15 cellular contexts compared by ENCODE assay signal in genomic region chr2:127101756-127102463, GRCh38. TPM values are rescaled to one million over a fixed set of nuclear protein-coding genes. Genes with fewer than 3 reads are reported as not detected.
DNase-seq lines count a peak whose midpoint lies in the region; ATAC-seq and TF ChIP-seq lines count a peak whose summit lies in the region.
"Had no signal": no experiment of that assay in that cellular context is flagged by ENCODE, and none has a peak within 500 bp of the region (broad histone marks: within the 10 kb centered on the region; RNA-seq: fewer than 3 reads in every experiment).

No MANE protein-coding gene starts in this region.

- CTCF ChIA-PET in SK-N-SH (lab: Yijun Ruan, JAX) (interaction anchor here (1.3 to 1.9 kb wide), 2 partner anchors 33 to 72 kb away, joined by 4 to 6 read pairs; no protein-coding TSS in a partner anchor), GM10248 (lab: Yijun Ruan, JAX) (interaction anchor here (1.0 to 1.1 kb wide), 3 partner anchors 12 to 22 kb away, joined by 3 read pairs; no protein-coding TSS in a partner anchor)

- no peak overlapping the region; a peak in 1 of 4 replicates for H3K27ac ChIP-seq in SK-N-SH (ENCODE audit: low read depth in 2 of 2, low read length in 1 of 2)
- no peak overlapping the region for H3K27ac ChIP-seq in neuronal stem cell (replicated peaks; ENCODE audit: low read length)
- H3K27ac ChIP-seq in substantia nigra (ENCODE audit: low read depth, low read length, poor library complexity, severe bottlenecking) = peak overlapping the region; percentile 98

- H4K91ac ChIP-seq in neuronal stem cell (ENCODE audit: low read depth, low read length, poor library complexity) = no peak overlapping the region

- H2AFZ ChIP-seq in SK-N-SH (ENCODE audit: low read depth) = no peak overlapping the region
- no peak overlapping the region for H2AFZ ChIP-seq in neuronal stem cell (ENCODE audit: low read length)

- H3K4me2 ChIP-seq in SK-N-SH = no peak overlapping the region
- no peak overlapping the region for H3K4me2 ChIP-seq in neuronal stem cell (ENCODE audit: insufficient read depth, low read length, poor library complexity, severe bottlenecking)

- H3K9ac ChIP-seq in SK-N-SH (no peak overlapping the region), neuronal stem cell (ENCODE audit: low read depth, low read length, poor library complexity) (peak overlapping the region; percentile 34)

- WGBS in SK-N-SH (ENCODE audit: low lambda C conversion rate) = 80% methylated on average over 7 of the region's 10 CpGs
- WGBS in neuronal stem cell (ENCODE audit: extremely low coverage in 2 of 2, insufficient read length in 2 of 2, insufficient replicate concordance in 1 of 2), 2 donors = no CpG with 5 or more reads among the region's 10 CpGs

- no peak overlapping the region for H2BK120ac ChIP-seq in neuronal stem cell (ENCODE audit: low read depth, low read length)

- H2AK5ac ChIP-seq in neuronal stem cell (ENCODE audit: low read depth, low read length) = no peak overlapping the region

- TF ChIP-seq CTCF in SK-N-SH (IDR thresholded peaks at IDR 0.05) (no peak), brain (conservative IDR thresholded peaks at IDR 0.05) (no peak), GM10248 (IDR thresholded peaks at IDR 0.05; ENCODE audit: control extremely low read depth, extremely low read depth, low read depth, missing control alignments) (no peak)

- H4K20me1 ChIP-seq in SK-N-SH (ENCODE audit: insufficient read depth) = peaks cover 13% of the 10 kb centered on the region

- H3K9me3 ChIP-seq in SK-N-SH = no peaks in the 10 kb centered on the region
- H3K9me3 ChIP-seq in neuronal stem cell (replicated peaks in 1 of 2; ENCODE audit: control insufficient read depth in 2 of 2, insufficient read depth in 1 of 2, low read depth in 1 of 2, low read length in 2 of 2) = no peaks in the 10 kb centered on the region

- H3K4me3 Mint-ChIP-seq in brain = peak overlapping the region in 2 of 5 experiments; percentile 49 to 89
- H3K4me3 Mint-ChIP-seq: activated CD4-positive, alpha-beta T cell treated with anti-CD3 and anti-CD28 coated beads for 36 hours; activated naive CD8-positive, alpha-beta T cell treated with anti-CD3 and anti-CD28 coated beads, Interleukin-2, amount 50 U/mL, for 24 hours; activated T-helper 17 cell treated with anti-CD3 and anti-CD28 coated beads, Interleukin-2, amount 50 U/mL, for 72 hours; B cell; stimulated activated memory B cell treated with anti-CD40 and anti-IgM and Interleukin-4, amounts not matched to agents 10 μg/mL and 1 μg/mL and 100 μg/mL, for 72 hours had no signal

- no peak for TF ChIP-seq EP300 in SK-N-SH (IDR thresholded peaks at IDR 0.05; ENCODE audit: borderline replicate concordance in 1 of 2, low read depth in 1 of 2, low read length in 1 of 2)

- peaks cover 56% of the 10 kb centered on the region for H3K4me1 Mint-ChIP-seq in brain
- H3K4me1 Mint-ChIP-seq: activated CD4-positive, alpha-beta T cell treated with anti-CD3 and anti-CD28 coated beads for 36 hours; activated T-helper 17 cell treated with anti-CD3 and anti-CD28 coated beads, Interleukin-2, amount 50 U/mL, for 72 hours had no signal

- H3K79me1 ChIP-seq in neuronal stem cell (ENCODE audit: low read depth, low read length) = peaks cover 22% of the 10 kb centered on the region

- H3K79me2 ChIP-seq in SK-N-SH (ENCODE audit: insufficient read depth) = peaks cover 50% of the 10 kb centered on the region

- peak; percentile 7 for DNase-seq in SK-N-SH
- no peak for DNase-seq in neuronal stem cell (ENCODE audit: low spot score)
- DNase-seq in substantia nigra (lab: John Stamatoyannopoulos, UW) = no peak
- DNase-seq in GM10248 (ENCODE audit: extremely low spot score) = no peak
- DNase-seq: activated CD4-positive, alpha-beta T cell treated with anti-CD3 and anti-CD28 coated beads for 36 hours; activated naive CD8-positive, alpha-beta T cell treated with anti-CD3 and anti-CD28 coated beads, Interleukin-2, amount 50 U/mL, for 24 hours; NCI-H1105 treated with DMSO at 0.1 percent for 48 hours had no signal

- no peaks in the 10 kb centered on the region for H3K9me2 ChIP-seq in SK-N-SH

- no peaks in the 10 kb centered on the region for H3F3A ChIP-seq in SK-N-SH (replicated peaks; ENCODE audit: insufficient read depth)

- H3K27me3 ChIP-seq in SK-N-SH (ENCODE audit: insufficient read depth) (no peaks in the 10 kb centered on the region), neuronal stem cell (ENCODE audit: control insufficient read depth in 3 of 3, insufficient read depth in 3 of 3, low read depth in 1 of 3, low read length in 3 of 3) (no peaks in the 10 kb centered on the region)

- H3K4ac ChIP-seq in neuronal stem cell (ENCODE audit: low read length) = no peak overlapping the region

- H3K4me3 ChIP-seq in SK-N-SH (ENCODE audit: low read depth in 2 of 2, low read length in 1 of 2) = no peak overlapping the region
- H3K4me3 ChIP-seq in neuronal stem cell (ENCODE audit: low read length in 2 of 2) = no peak overlapping the region

- TF ChIP-seq RAD21 in SK-N-SH (IDR thresholded peaks at IDR 0.05; ENCODE audit: low read length) = no peak

- ATAC-seq in SK-N-SH treated with all-trans-retinoic acid at 6 μM for 48 hours (no peak), GM18505 (IDR thresholded peaks at IDR 0.05; ENCODE audit: unreplicated experiment) (no peak), HG03045 (IDR thresholded peaks at IDR 0.05; ENCODE audit: unreplicated experiment) (no peak)
- ATAC-seq: activated CD4-positive, alpha-beta T cell treated with anti-CD3 and anti-CD28 coated beads for 36 hours; activated naive CD8-positive, alpha-beta T cell treated with anti-CD3 and anti-CD28 coated beads, Interleukin-2, amount 50 U/mL, for 24 hours; activated T-helper 17 cell treated with anti-CD3 and anti-CD28 coated beads, Interleukin-2, amount 50 U/mL, for 72 hours; left lobe of liver; stimulated activated memory B cell treated with anti-CD40 and anti-IgM and Interleukin-4, amounts not matched to agents 10 μg/mL and 1 μg/mL and 100 μg/mL, for 72 hours had no signal

- H4K8ac ChIP-seq in neuronal stem cell (ENCODE audit: low read depth, low read length) = no peak overlapping the region

- peak overlapping the region; percentile 23 for H3K23ac ChIP-seq in neuronal stem cell (ENCODE audit: low read depth, low read length, poor library complexity)

- no peak overlapping the region for H2BK15ac ChIP-seq in neuronal stem cell (ENCODE audit: low read length)

- H3K4me1 ChIP-seq in SK-N-SH (ENCODE audit: control insufficient read depth in 1 of 2, insufficient read depth in 2 of 2, low read depth in 1 of 2, low read length in 1 of 2) = peaks cover 5 to 41% of the 10 kb centered on the region in 2 experiments; a peak in 2 of 4 replicates
- peaks cover 15 to 36% of the 10 kb centered on the region in 2 donors for H3K4me1 ChIP-seq in neuronal stem cell (ENCODE audit: control insufficient read depth in 2 of 2, insufficient read depth in 1 of 2, low read depth in 1 of 2, low read length in 2 of 2)

- H3K9me3 Mint-ChIP-seq in brain = no peaks in the 10 kb centered on the region
- H3K9me3 Mint-ChIP-seq: activated naive CD8-positive, alpha-beta T cell treated with anti-CD3 and anti-CD28 coated beads, Interleukin-2, amount 50 U/mL, for 24 hours; activated T-helper 17 cell treated with anti-CD3 and anti-CD28 coated beads, Interleukin-2, amount 50 U/mL, for 72 hours; stimulated activated memory B cell treated with anti-CD40 and anti-IgM and Interleukin-4, amounts not matched to agents 10 μg/mL and 1 μg/mL and 100 μg/mL, for 72 hours had no signal

- no peak for TF ChIP-seq POLR2A in GM18505 (IDR thresholded peaks at IDR 0.05; ENCODE audit: borderline replicate concordance, extremely low read depth, insufficient read depth, insufficient read length)

- H2BK12ac ChIP-seq in neuronal stem cell (ENCODE audit: low read length) = no peak overlapping the region

- H3K27ac Mint-ChIP-seq in brain = peak overlapping the region in 3 of 5 experiments; percentile 74 to 86 (median 80)
- H3K27ac Mint-ChIP-seq: activated CD4-positive, alpha-beta T cell treated with anti-CD3 and anti-CD28 coated beads for 36 hours; activated naive CD8-positive, alpha-beta T cell treated with anti-CD3 and anti-CD28 coated beads, Interleukin-2, amount 50 U/mL, for 24 hours; activated T-helper 17 cell treated with anti-CD3 and anti-CD28 coated beads, Interleukin-2, amount 50 U/mL, for 72 hours; B cell; stimulated activated memory B cell treated with anti-CD40 and anti-IgM and Interleukin-4, amounts not matched to agents 10 μg/mL and 1 μg/mL and 100 μg/mL, for 72 hours had no signal

- no peak overlapping the region for H3K18ac ChIP-seq in neuronal stem cell (ENCODE audit: low read length)

- H3K36me3 Mint-ChIP-seq in brain = peaks cover 4% of the 10 kb centered on the region
- H3K36me3 Mint-ChIP-seq: stimulated activated memory B cell treated with anti-CD40 and anti-IgM and Interleukin-4, amounts not matched to agents 10 μg/mL and 1 μg/mL and 100 μg/mL, for 72 hours had no signal

- POLR2A ChIA-PET in SK-N-SH (lab: Yijun Ruan, JAX) = no interaction called here
- POLR2A ChIA-PET in GM10248 (lab: Yijun Ruan, JAX) = no interaction called here

- H2BK5ac ChIP-seq in neuronal stem cell (ENCODE audit: low read length) = no peak overlapping the region

- H3K14ac ChIP-seq in neuronal stem cell (ENCODE audit: low read length) = no peak overlapping the region

- H3K36me3 ChIP-seq in SK-N-SH (replicated peaks in 1 of 2; ENCODE audit: control insufficient read depth in 1 of 2, insufficient read depth in 2 of 2, low read length in 1 of 2) (no peaks in the 10 kb centered on the region), neuronal stem cell (replicated peaks in 1 of 2; ENCODE audit: control insufficient read depth in 2 of 2, insufficient read depth in 2 of 2, low read length in 2 of 2) (peaks cover 0 to 1% of the 10 kb centered on the region in 2 donors)

- no peaks in the 10 kb centered on the region for H3K27me3 Mint-ChIP-seq in brain
- H3K27me3 Mint-ChIP-seq: B cell; stimulated activated memory B cell treated with anti-CD40 and anti-IgM and Interleukin-4, amounts not matched to agents 10 μg/mL and 1 μg/mL and 100 μg/mL, for 72 hours had no signal

TF ChIP-seq in SK-N-SH, 30 proteins besides CTCF, POLR2A, EP300 and RAD21 (continues in another document):
- TF ChIP-seq CHD2 (IDR thresholded peaks at IDR 0.05; ENCODE audit: low read length, partially characterized antibody) (no peak), YY1 (IDR thresholded peaks at IDR 0.05; ENCODE audit: low read depth) (no peak), FOXJ3 (CRISPR knock-in tag; IDR thresholded peaks at IDR 0.05) (no peak), NFIC (IDR thresholded peaks at IDR 0.05; ENCODE audit: borderline replicate concordance) (no peak)

TF ChIP-seq in SK-N-SH treated with all-trans-retinoic acid at 6 μM for 48 hours, 23 proteins besides CTCF, POLR2A, EP300 and RAD21 (continues in another document):
- no peak for TF ChIP-seq ESRRG (CRISPR knock-in tag; IDR thresholded peaks at IDR 0.05)
- no peak for TF ChIP-seq TCF4 (CRISPR knock-in tag; IDR thresholded peaks at IDR 0.05; ENCODE audit: borderline replicate concordance)
- TF ChIP-seq OSR1 (CRISPR knock-in tag; IDR thresholded peaks at IDR 0.05) = no peak
- TF ChIP-seq ZNF8 (CRISPR knock-in tag; IDR thresholded peaks at IDR 0.05) = no peak

RNA-seq across cellular contexts. Expression of gene BIN1, which starts 5.0 kb away (rescaled TPM):
- polyA plus RNA-seq in SK-N-SH (2012; rRNA removed) = 31.5 and 40.3 TPM in 2 replicates
- polyA plus RNA-seq in SK-N-SH (2012; cell fraction: cytosol; rRNA removed) = 20.0 and 26.8 TPM in 2 replicates
- polyA plus RNA-seq in SK-N-SH (2012; cell fraction: nucleus; rRNA removed) = 38.8 and 49.6 TPM in 2 replicates
- polyA plus RNA-seq in brain (ENCODE audit: insufficient read depth, low read depth, low replicate concordance) = 145 TPM
- 58.5 TPM for polyA plus RNA-seq in neuronal stem cell (2013, experiment 1 of 2)
- 59.1 TPM for polyA plus RNA-seq in neuronal stem cell (2013, experiment 2 of 2)
